Comparison of ENCODE assay signal across 18 cellular contexts in genomic region chr19:39427707-39428106, GRCh38. TPM values are rescaled to one million over a fixed set of nuclear protein-coding genes. Genes with fewer than 3 reads are reported as not detected.
A peak's percentile ranks its signal among the peaks of the same experiment; 100 is the strongest.
DNase-seq lines count a peak whose midpoint lies in the region; ATAC-seq, FAIRE-seq and TF ChIP-seq lines count a peak whose summit lies in the region.
"Had no signal": no experiment of that assay in that cellular context is flagged by ENCODE, and none has a peak within 500 bp of the region (broad histone marks: within the 10 kb centered on the region; RNA-seq: fewer than 3 reads in every experiment).

No MANE protein-coding gene starts in this region.

- no peak for ATAC-seq in HepG2
- ATAC-seq in right lobe of liver, result no peak
- no peak for ATAC-seq in HG02623 (IDR thresholded peaks at IDR 0.05; ENCODE audit: unreplicated experiment)
- ATAC-seq: left colon, PC-3 had no signal

- peaks cover 24% of the 10 kb centered on the region for H3K36me3 Mint-ChIP-seq in osteocyte (ENCODE audit: unreplicated experiment)

- H3K4me1 ChIP-seq in HepG2 (ENCODE audit: insufficient read depth, low read length) (peaks cover 46% of the 10 kb centered on the region), right lobe of liver (no peaks in the 10 kb centered on the region), esophagus squamous epithelium (peaks cover 3 to 44% (median 26%) of the 10 kb centered on the region in 3 donors)

- TF ChIP-seq CTCF in HepG2 (CRISPR knock-in tag; IDR thresholded peaks at IDR 0.05) (no peak), right lobe of liver (IDR thresholded peaks at IDR 0.05) (no peak), esophagus squamous epithelium (IDR thresholded peaks at IDR 0.05) (no peak), osteocyte (IDR thresholded peaks at IDR 0.05) (no peak)

- CTCF ChIA-PET in HepG2 (lab: Yijun Ruan, JAX; ENCODE audit: low intra/inter-chr PET ratio, low total read pairs), result no interaction called here

- H3K9me3 ChIP-seq in HepG2 (ENCODE audit: low read length), result no peaks in the 10 kb centered on the region
- no peaks in the 10 kb centered on the region for H3K9me3 ChIP-seq in right lobe of liver
- no peaks in the 10 kb centered on the region for H3K9me3 ChIP-seq in esophagus squamous epithelium
- H3K9me3 ChIP-seq: pancreas had no signal

- peak overlapping the region; percentile 99 for H3K4me2 ChIP-seq in HepG2 (ENCODE audit: low read depth, low read length)

- H3K36me3 ChIP-seq in HepG2 (replicated peaks in 1 of 2; ENCODE audit: control insufficient read depth in 1 of 2, insufficient read depth in 2 of 2, low read length in 2 of 2), result peaks cover 4 to 5% of the 10 kb centered on the region in 2 experiments; a peak in 3 of 5 replicates
- peaks cover 0 to 10% (median 3%) of the 10 kb centered on the region in 4 donors for H3K36me3 ChIP-seq in right lobe of liver
- H3K36me3 ChIP-seq in esophagus squamous epithelium, result peaks cover 3 to 33% (median 5%) of the 10 kb centered on the region in 3 donors

- H3K27me3 ChIP-seq in HepG2 (ENCODE audit: control insufficient read depth in 1 of 2, insufficient read depth in 2 of 2, low read length in 2 of 2), result no peaks in the 10 kb centered on the region
- H3K27me3 ChIP-seq in right lobe of liver, result no peaks in the 10 kb centered on the region
- H3K27me3 ChIP-seq in esophagus squamous epithelium, result no peaks in the 10 kb centered on the region
- H3K27me3 ChIP-seq: pancreas had no signal

- H3K4me3 ChIP-seq in HepG2 (replicated peaks in 1 of 3; ENCODE audit: insufficient read depth in 1 of 3, low read depth in 2 of 3, low read length in 3 of 3) (peak overlapping the region in 1 of 3 experiments; percentile 72; a peak in 1 of 6 replicates), right lobe of liver (no peak overlapping the region), esophagus squamous epithelium (no peak overlapping the region)
- H3K4me3 ChIP-seq: pancreas had no signal

- H3K79me2 ChIP-seq in HepG2 (ENCODE audit: insufficient read depth, low read length), result no peaks in the 10 kb centered on the region

- no TSS peak for BruUV-seq in HepG2 (replicated peaks; lab: Mats Ljungman, UMichigan)

- in situ Hi-C loops in HepG2 (cut with HindIII; ENCODE audit: extremely low pct_ligation_motif_present, low pct_unique_long_range_greater_than_20kb), result no loop called here

- peak overlapping the region; percentile 35 for H3K4me3 Mint-ChIP-seq in osteocyte (ENCODE audit: unreplicated experiment)
- H3K4me3 Mint-ChIP-seq: activated CD4-positive, alpha-beta memory T cell treated with anti-CD3 and anti-CD28 coated beads for 36 hours; activated naive CD8-positive, alpha-beta T cell treated with anti-CD3 and anti-CD28 coated beads, Interleukin-2, amount 10 ng/mL, durations not matched to agents 7 days and 5 days; CD4-positive, alpha-beta T cell had no signal

- TF ChIP-seq POLR2A in HepG2 (IDR thresholded peaks at IDR 0.05; ENCODE audit: insufficient read depth in 1 of 2, low read depth in 2 of 2, low read length in 2 of 2) (no peak), right lobe of liver (IDR thresholded peaks at IDR 0.05) (no peak), esophagus squamous epithelium (IDR thresholded peaks at IDR 0.05) (no peak)

- peaks cover 46% of the 10 kb centered on the region for H3K4me1 Mint-ChIP-seq in osteocyte (ENCODE audit: unreplicated experiment)

- H3K27ac ChIP-seq in HepG2 (ENCODE audit: extremely low read length, insufficient read depth, low read length) (peak overlapping the region; percentile 62), right lobe of liver (no peak overlapping the region), esophagus squamous epithelium (peak overlapping the region in 3 of 4 donors; percentile 64 to 85 (median 81))
- H3K27ac ChIP-seq: HL-60 had no signal

- POLR2A ChIA-PET in HepG2 (lab: Yijun Ruan, JAX), result interaction anchor here (1.0 to 5.7 kb wide), 10 partner anchors 8 to 36 kb away, joined by 3 to 44 read pairs (median 18); partner anchors contain the start of genes MED29, PAF1, PLEKHG2 and RPS16

- WGBS in HepG2 (ENCODE audit: low lambda C conversion rate), result 82% methylated on average over 11 of the region's 11 CpGs
- 91% methylated on average over 4 of the region's 11 CpGs for WGBS in right lobe of liver (ENCODE audit: insufficient coverage, low coverage, low lambda C conversion rate, missing lambda C conversion rate)
- 94% methylated on average over 2 to 11 of the region's 11 CpGs for WGBS in esophagus squamous epithelium, 2 donors

- DNase-seq in HepG2 (ENCODE audit: low spot score) (no peak), right lobe of liver (no peak), esophagus squamous epithelium (lab: John Stamatoyannopoulos, UW) (no peak), osteocyte (ENCODE audit: extremely low spot score, unreplicated experiment) (no peak), glomerular visceral epithelial cell (ENCODE audit: extremely low spot score) (no peak), NCI-H146 treated with DMSO at 0.1 percent for 48 hours (lab: John Stamatoyannopoulos, UW; ENCODE audit: unreplicated experiment) (no peak)
- DNase-seq in stimulated activated CD4-positive, alpha-beta T cell treated with anti-CD3 and anti-CD28 coated beads, Interleukin-4, amount 100 ng/mL, for 24 hours, result no peak
- DNase-seq: activated CD4-positive, alpha-beta memory T cell treated with anti-CD3 and anti-CD28 coated beads for 36 hours; activated naive CD8-positive, alpha-beta T cell treated with anti-CD3 and anti-CD28 coated beads, Interleukin-2, amount 10 ng/mL, durations not matched to agents 7 days and 5 days; activated T-cell treated with anti-CD3 and anti-CD28 coated beads, Interleukin-2, amount 50 U/mL, for 48 hours; CD4-positive, alpha-beta T cell; left colon; NCI-H1105 treated with DMSO at 0.1 percent for 48 hours; PC-3 had no signal

- no peak for FAIRE-seq in HepG2 (lab: Jason Lieb, UNC)
- FAIRE-seq: pancreas, TTC549 had no signal

- H3K27me3 Mint-ChIP-seq in osteocyte (ENCODE audit: unreplicated experiment), result no peaks in the 10 kb centered on the region
- H3K27me3 Mint-ChIP-seq: activated CD4-positive, alpha-beta memory T cell treated with anti-CD3 and anti-CD28 coated beads for 36 hours; activated naive CD8-positive, alpha-beta T cell treated with anti-CD3 and anti-CD28 coated beads, Interleukin-2, amount 10 ng/mL, durations not matched to agents 7 days and 5 days; CD4-positive, alpha-beta T cell had no signal

- H4K20me1 ChIP-seq in HepG2 (ENCODE audit: insufficient read depth, low read length), result peaks cover 3% of the 10 kb centered on the region; the same call in 1 of the 2 replicates

- TF ChIP-seq RAD21 in HepG2 (CRISPR knock-in tag; IDR thresholded peaks at IDR 0.05), result no peak

- H2AFZ ChIP-seq in HepG2 (ENCODE audit: low read length), result no peak overlapping the region

- intact Hi-C loops in HepG2 (cut with micrococcal nuclease; ENCODE audit: unreplicated experiment) (no loop called here), right lobe of liver (cut with DNase I) (no loop called here), esophagus squamous epithelium (cut with DNase I) (no loop called here)

- peak overlapping the region; percentile 70; the same call in 1 of the 2 replicates for H3K9ac ChIP-seq in HepG2 (ENCODE audit: insufficient read depth, low read depth, low read length)

- H3K27ac Mint-ChIP-seq in osteocyte (ENCODE audit: unreplicated experiment), result peak overlapping the region; percentile 85
- H3K27ac Mint-ChIP-seq: activated CD4-positive, alpha-beta memory T cell treated with anti-CD3 and anti-CD28 coated beads for 36 hours; activated naive CD8-positive, alpha-beta T cell treated with anti-CD3 and anti-CD28 coated beads, Interleukin-2, amount 10 ng/mL, durations not matched to agents 7 days and 5 days; CD4-positive, alpha-beta T cell had no signal

- no peaks in the 10 kb centered on the region for H3K9me3 Mint-ChIP-seq in osteocyte (ENCODE audit: unreplicated experiment)
- H3K9me3 Mint-ChIP-seq: activated CD4-positive, alpha-beta memory T cell treated with anti-CD3 and anti-CD28 coated beads for 36 hours; activated naive CD8-positive, alpha-beta T cell treated with anti-CD3 and anti-CD28 coated beads, Interleukin-2, amount 10 ng/mL, durations not matched to agents 7 days and 5 days; CD4-positive, alpha-beta T cell had no signal

- TF ChIP-seq EP300 in HepG2 (IDR thresholded peaks at IDR 0.05; ENCODE audit: low read depth in 2 of 2, low read length in 2 of 2) (no peak), HepG2 (CRISPR knock-in tag; IDR thresholded peaks at IDR 0.05; ENCODE audit: borderline replicate concordance) (no peak)

RNA-seq across cellular contexts. Expression of gene RPS16, which starts 8.0 kb away (rescaled TPM):
- total RNA-seq in HepG2 (2016; rRNA removed; fragmentation: Illumina TruSeq; extraction: Trizol) (488 and 790 TPM in 2 replicates), right lobe of liver (100 to 1,000 TPM; 448 to 643 (median 568) TPM), esophagus squamous epithelium (1,000 to 10,000 TPM in 3 of 4 donors, 100 to 1,000 TPM in 1; 509 to 2,477 (median 1,257) TPM), osteocyte (1,827 and 1,860 TPM in 2 replicates)
- total RNA-seq in HepG2 (2016; cell fraction: cytosol; rRNA removed; fragmentation: Illumina TruSeq; extraction: Trizol; ENCODE audit: low read depth), result 875 and 1,100 TPM in 2 replicates
- 524 and 648 TPM in 2 replicates for total RNA-seq in HepG2 (2016; cell fraction: insoluble cytoplasmic fraction; rRNA removed; fragmentation: Illumina TruSeq; extraction: Trizol)
- 1,389 and 1,434 TPM in 2 replicates for total RNA-seq in HepG2 (2016; cell fraction: membrane; rRNA removed; fragmentation: Illumina TruSeq; extraction: Trizol)
- 216 and 289 TPM in 2 replicates for total RNA-seq in HepG2 (2016; cell fraction: nucleus; rRNA removed; fragmentation: Illumina TruSeq; extraction: Trizol)
- polyA plus RNA-seq in HepG2 (2011; rRNA removed), result 2,583 and 2,596 TPM in 2 replicates
- 6,196 and 9,335 TPM in 2 replicates for polyA plus RNA-seq in HepG2 (2011; cell fraction: cytosol; rRNA removed)
- 2,074 and 2,083 TPM in 2 replicates for polyA plus RNA-seq in HepG2 (2011; cell fraction: nucleus; rRNA removed)
- 3,042 and 3,601 TPM in 2 replicates for polyA plus RNA-seq in HepG2 (2012)
- polyA plus RNA-seq in HepG2 (2016; cell fraction: cytosol; fragmentation: Illumina TruSeq; extraction: Trizol; ENCODE audit: low read depth), result 3,994 and 4,562 TPM in 2 replicates
- polyA plus RNA-seq in HepG2 (2016; cell fraction: insoluble cytoplasmic fraction; fragmentation: Illumina TruSeq; extraction: Trizol; ENCODE audit: low read depth), result 2,744 and 2,812 TPM in 2 replicates
- polyA plus RNA-seq in HepG2 (2016; cell fraction: membrane; fragmentation: Illumina TruSeq; extraction: Trizol; ENCODE audit: low read depth), result 5,655 and 5,989 TPM in 2 replicates
- 1,642 and 1,701 TPM in 2 replicates for polyA plus RNA-seq in HepG2 (2016; cell fraction: nucleus; fragmentation: Illumina TruSeq; extraction: Trizol; ENCODE audit: insufficient read depth, low read depth)
- polyA minus RNA-seq in HepG2 (2011; rRNA and poly(A)+ RNA removed; ENCODE audit: low replicate concordance), result 2,434 and 2,985 TPM in 2 replicates
- 1,333 and 1,373 TPM in 2 replicates for polyA minus RNA-seq in HepG2 (2011; cell fraction: cytosol; rRNA and poly(A)+ RNA removed)
- polyA minus RNA-seq in HepG2 (2011; cell fraction: nucleus; rRNA and poly(A)+ RNA removed), result 311 and 415 TPM in 2 replicates

RNA-seq across cellular contexts. Expression of gene PLEKHG2, which starts 15.2 kb away (rescaled TPM):
- 3.6 and 5.2 TPM in 2 replicates for total RNA-seq in HepG2 (2016; rRNA removed; fragmentation: Illumina TruSeq; extraction: Trizol)
- total RNA-seq in HepG2 (2016; cell fraction: cytosol; rRNA removed; fragmentation: Illumina TruSeq; extraction: Trizol; ENCODE audit: low read depth), result 0.51 and 1.9 TPM in 2 replicates
- total RNA-seq in HepG2 (2016; cell fraction: insoluble cytoplasmic fraction; rRNA removed; fragmentation: Illumina TruSeq; extraction: Trizol), result 3.1 and 4.0 TPM in 2 replicates
- total RNA-seq in HepG2 (2016; cell fraction: membrane; rRNA removed; fragmentation: Illumina TruSeq; extraction: Trizol), result 2.0 and 3.5 TPM in 2 replicates
- total RNA-seq in HepG2 (2016; cell fraction: nucleus; rRNA removed; fragmentation: Illumina TruSeq; extraction: Trizol), result 6.8 TPM in 2 replicates
- 6.8 and 7.8 TPM in 2 replicates for polyA plus RNA-seq in HepG2 (2011; rRNA removed)
- polyA plus RNA-seq in HepG2 (2011; cell fraction: cytosol; rRNA removed), result 1.9 and 2.4 TPM in 2 replicates
- polyA plus RNA-seq in HepG2 (2011; cell fraction: nucleus; rRNA removed), result 30.6 and 32.3 TPM in 2 replicates
- polyA plus RNA-seq in HepG2 (2012), result 5.1 and 11.3 TPM in 2 replicates
- 0.75 and 1.5 TPM in 2 replicates for polyA plus RNA-seq in HepG2 (2016; cell fraction: cytosol; fragmentation: Illumina TruSeq; extraction: Trizol; ENCODE audit: low read depth)
- 2.8 and 5.1 TPM in 2 replicates for polyA plus RNA-seq in HepG2 (2016; cell fraction: insoluble cytoplasmic fraction; fragmentation: Illumina TruSeq; extraction: Trizol; ENCODE audit: low read depth)
- 2.6 and 3.5 TPM in 2 replicates for polyA plus RNA-seq in HepG2 (2016; cell fraction: membrane; fragmentation: Illumina TruSeq; extraction: Trizol; ENCODE audit: low read depth)
- polyA plus RNA-seq in HepG2 (2016; cell fraction: nucleus; fragmentation: Illumina TruSeq; extraction: Trizol; ENCODE audit: insufficient read depth, low read depth), result 17.4 and 28.3 TPM in 2 replicates
- 6.5 and 8.4 TPM in 2 replicates for polyA minus RNA-seq in HepG2 (2011; rRNA and poly(A)+ RNA removed; ENCODE audit: low replicate concordance)
- 6.3 and 8.3 TPM in 2 replicates for polyA minus RNA-seq in HepG2 (2011; cell fraction: cytosol; rRNA and poly(A)+ RNA removed)
- 18.9 and 20.1 TPM in 2 replicates for polyA minus RNA-seq in HepG2 (2011; cell fraction: nucleus; rRNA and poly(A)+ RNA removed)
- total RNA-seq in right lobe of liver, result 10 to 100 TPM in 1 of 6 experiments, 1 to 10 TPM in 5; 1.6 to 15.0 (median 6.3) TPM
- total RNA-seq in esophagus squamous epithelium, result 1 to 10 TPM; 4.8 to 9.3 (median 7.6) TPM
- total RNA-seq in osteocyte, result 131 and 150 TPM in 2 replicates

RNA-seq across cellular contexts. Expression of gene SUPT5H, which starts 17.7 kb away (rescaled TPM):
- total RNA-seq in HepG2 (2016; rRNA removed; fragmentation: Illumina TruSeq; extraction: Trizol) (34.9 and 48.2 TPM in 2 replicates), right lobe of liver (10 to 100 TPM; 42.3 to 60.8 (median 54.7) TPM), esophagus squamous epithelium (10 to 100 TPM; 39.5 to 80.3 (median 67.7) TPM), osteocyte (130 and 132 TPM in 2 replicates)
- 10.1 and 10.2 TPM in 2 replicates for total RNA-seq in HepG2 (2016; cell fraction: cytosol; rRNA removed; fragmentation: Illumina TruSeq; extraction: Trizol; ENCODE audit: low read depth)
- total RNA-seq in HepG2 (2016; cell fraction: insoluble cytoplasmic fraction; rRNA removed; fragmentation: Illumina TruSeq; extraction: Trizol), result 31.0 and 56.4 TPM in 2 replicates
- 24.1 and 24.5 TPM in 2 replicates for total RNA-seq in HepG2 (2016; cell fraction: membrane; rRNA removed; fragmentation: Illumina TruSeq; extraction: Trizol)
- 40.8 and 47.1 TPM in 2 replicates for total RNA-seq in HepG2 (2016; cell fraction: nucleus; rRNA removed; fragmentation: Illumina TruSeq; extraction: Trizol)
- polyA plus RNA-seq in HepG2 (2011; rRNA removed), result 49.0 and 51.7 TPM in 2 replicates
- polyA plus RNA-seq in HepG2 (2011; cell fraction: cytosol; rRNA removed), result 25.7 and 31.7 TPM in 2 replicates
- 253 and 283 TPM in 2 replicates for polyA plus RNA-seq in HepG2 (2011; cell fraction: nucleus; rRNA removed)
- polyA plus RNA-seq in HepG2 (2012), result 67.2 and 69.5 TPM in 2 replicates
- polyA plus RNA-seq in HepG2 (2016; cell fraction: cytosol; fragmentation: Illumina TruSeq; extraction: Trizol; ENCODE audit: low read depth), result 6.0 and 6.1 TPM in 2 replicates
- 36.5 and 56.7 TPM in 2 replicates for polyA plus RNA-seq in HepG2 (2016; cell fraction: insoluble cytoplasmic fraction; fragmentation: Illumina TruSeq; extraction: Trizol; ENCODE audit: low read depth)
- polyA plus RNA-seq in HepG2 (2016; cell fraction: membrane; fragmentation: Illumina TruSeq; extraction: Trizol; ENCODE audit: low read depth), result 12.5 and 14.4 TPM in 2 replicates
- 151 and 174 TPM in 2 replicates for polyA plus RNA-seq in HepG2 (2016; cell fraction: nucleus; fragmentation: Illumina TruSeq; extraction: Trizol; ENCODE audit: insufficient read depth, low read depth)
- polyA minus RNA-seq in HepG2 (2011; rRNA and poly(A)+ RNA removed; ENCODE audit: low replicate concordance), result 47.0 and 62.8 TPM in 2 replicates
- polyA minus RNA-seq in HepG2 (2011; cell fraction: cytosol; rRNA and poly(A)+ RNA removed), result 24.6 and 28.9 TPM in 2 replicates
- polyA minus RNA-seq in HepG2 (2011; cell fraction: nucleus; rRNA and poly(A)+ RNA removed), result 41.6 and 42.1 TPM in 2 replicates

RNA-seq across cellular contexts. Expression of gene ZFP36, which starts 21.1 kb away (rescaled TPM):
- 0.81 and 1.7 TPM in 2 replicates for total RNA-seq in HepG2 (2016; rRNA removed; fragmentation: Illumina TruSeq; extraction: Trizol)
- 1.2 and 1.4 TPM in 2 replicates for total RNA-seq in HepG2 (2016; cell fraction: cytosol; rRNA removed; fragmentation: Illumina TruSeq; extraction: Trizol; ENCODE audit: low read depth)
- 0.52 and 1.3 TPM in 2 replicates for total RNA-seq in HepG2 (2016; cell fraction: insoluble cytoplasmic fraction; rRNA removed; fragmentation: Illumina TruSeq; extraction: Trizol)
- total RNA-seq in HepG2 (2016; cell fraction: membrane; rRNA removed; fragmentation: Illumina TruSeq; extraction: Trizol), result 1.9 and 2.1 TPM in 2 replicates
- total RNA-seq in HepG2 (2016; cell fraction: nucleus; rRNA removed; fragmentation: Illumina TruSeq; extraction: Trizol), result 1.1 and 2.6 TPM in 2 replicates
- polyA plus RNA-seq in HepG2 (2011; rRNA removed), result 1.4 and 2.1 TPM in 2 replicates
- 2.1 TPM in 2 replicates for polyA plus RNA-seq in HepG2 (2011; cell fraction: cytosol; rRNA removed)
- polyA plus RNA-seq in HepG2 (2011; cell fraction: nucleus; rRNA removed), result 10.8 and 12.7 TPM in 2 replicates
- 9.4 and 10.6 TPM in 2 replicates for polyA plus RNA-seq in HepG2 (2012)
- 1.1 and 1.3 TPM in 2 replicates for polyA plus RNA-seq in HepG2 (2016; cell fraction: cytosol; fragmentation: Illumina TruSeq; extraction: Trizol; ENCODE audit: low read depth)
- 2.3 and 4.1 TPM in 2 replicates for polyA plus RNA-seq in HepG2 (2016; cell fraction: insoluble cytoplasmic fraction; fragmentation: Illumina TruSeq; extraction: Trizol; ENCODE audit: low read depth)
- polyA plus RNA-seq in HepG2 (2016; cell fraction: membrane; fragmentation: Illumina TruSeq; extraction: Trizol; ENCODE audit: low read depth), result 1.9 and 2.8 TPM in 2 replicates
- 6.2 and 8.4 TPM in 2 replicates for polyA plus RNA-seq in HepG2 (2016; cell fraction: nucleus; fragmentation: Illumina TruSeq; extraction: Trizol; ENCODE audit: insufficient read depth, low read depth)
- polyA minus RNA-seq in HepG2 (2011; rRNA and poly(A)+ RNA removed; ENCODE audit: low replicate concordance), result 4.1 and 5.5 TPM in 2 replicates
- polyA minus RNA-seq in HepG2 (2011; cell fraction: cytosol; rRNA and poly(A)+ RNA removed), result 7.8 and 9.2 TPM in 2 replicates
- polyA minus RNA-seq in HepG2 (2011; cell fraction: nucleus; rRNA and poly(A)+ RNA removed), result 4.1 and 6.0 TPM in 2 replicates
- 100 to 1,000 TPM in 3 of 6 experiments, 10 to 100 TPM in 3; 28.3 to 156 (median 91.7) TPM for total RNA-seq in right lobe of liver
- total RNA-seq in esophagus squamous epithelium, result 100 to 1,000 TPM in 3 of 4 donors, 10 to 100 TPM in 1; 72.1 to 230 (median 121) TPM
- total RNA-seq in osteocyte, result 81.5 and 105 TPM in 2 replicates

RNA-seq across cellular contexts. Expression of gene MED29, which starts 36.5 kb away (rescaled TPM):
- 14.0 and 18.1 TPM in 2 replicates for total RNA-seq in HepG2 (2016; rRNA removed; fragmentation: Illumina TruSeq; extraction: Trizol)
- total RNA-seq in HepG2 (2016; cell fraction: cytosol; rRNA removed; fragmentation: Illumina TruSeq; extraction: Trizol; ENCODE audit: low read depth), result 3.3 and 3.4 TPM in 2 replicates
- total RNA-seq in HepG2 (2016; cell fraction: insoluble cytoplasmic fraction; rRNA removed; fragmentation: Illumina TruSeq; extraction: Trizol), result 14.6 and 16.5 TPM in 2 replicates
- 8.2 and 8.3 TPM in 2 replicates for total RNA-seq in HepG2 (2016; cell fraction: membrane; rRNA removed; fragmentation: Illumina TruSeq; extraction: Trizol)
- total RNA-seq in HepG2 (2016; cell fraction: nucleus; rRNA removed; fragmentation: Illumina TruSeq; extraction: Trizol), result 6.8 and 6.9 TPM in 2 replicates
- 19.7 and 23.7 TPM in 2 replicates for polyA plus RNA-seq in HepG2 (2011; rRNA removed)
- 23.2 and 27.9 TPM in 2 replicates for polyA plus RNA-seq in HepG2 (2011; cell fraction: cytosol; rRNA removed)
- polyA plus RNA-seq in HepG2 (2011; cell fraction: nucleus; rRNA removed), result 16.6 and 20.4 TPM in 2 replicates
- 12.2 and 13.4 TPM in 2 replicates for polyA plus RNA-seq in HepG2 (2012)
- polyA plus RNA-seq in HepG2 (2016; cell fraction: cytosol; fragmentation: Illumina TruSeq; extraction: Trizol; ENCODE audit: low read depth), result 3.1 TPM in 2 replicates
- 18.4 and 20.3 TPM in 2 replicates for polyA plus RNA-seq in HepG2 (2016; cell fraction: insoluble cytoplasmic fraction; fragmentation: Illumina TruSeq; extraction: Trizol; ENCODE audit: low read depth)
- polyA plus RNA-seq in HepG2 (2016; cell fraction: membrane; fragmentation: Illumina TruSeq; extraction: Trizol; ENCODE audit: low read depth), result 6.3 and 7.9 TPM in 2 replicates
- polyA plus RNA-seq in HepG2 (2016; cell fraction: nucleus; fragmentation: Illumina TruSeq; extraction: Trizol; ENCODE audit: insufficient read depth, low read depth), result 14.1 and 15.8 TPM in 2 replicates
- 44.1 and 48.3 TPM in 2 replicates for polyA minus RNA-seq in HepG2 (2011; rRNA and poly(A)+ RNA removed; ENCODE audit: low replicate concordance)
- polyA minus RNA-seq in HepG2 (2011; cell fraction: cytosol; rRNA and poly(A)+ RNA removed), result 10.6 and 11.3 TPM in 2 replicates
- 10.1 and 13.1 TPM in 2 replicates for polyA minus RNA-seq in HepG2 (2011; cell fraction: nucleus; rRNA and poly(A)+ RNA removed)
- total RNA-seq in right lobe of liver, result 10 to 100 TPM; 19.4 to 38.1 (median 24.1) TPM
- total RNA-seq in esophagus squamous epithelium, result 10 to 100 TPM; 11.8 to 20.1 (median 16.5) TPM
- total RNA-seq in osteocyte, result 37.1 and 38.7 TPM in 2 replicates

Comparison
In these comparisons a context has a peak if more than half of its experiments do, and no peak if none do; other contexts are left out.
1. H3K27ac ChIP-seq: peak in HepG2 (single experiment) and esophagus squamous epithelium (3 of 4); none in right lobe of liver (0 of 3).